ENCODE assay signal across 4 cellular contexts in genomic region chr5:96367337-96367736, GRCh38.
DNase-seq lines count a peak whose midpoint lies in the region; ATAC-seq, FAIRE-seq and TF ChIP-seq lines count a peak whose summit lies in the region.
"Not testable (repeated sequence)": the region's sequence is repeated elsewhere in the genome, so short reads cannot be mapped to it uniquely, and the experiment has no call there.

No MANE protein-coding gene starts in this region.

- not testable (repeated sequence) for TF ChIP-seq EP300 in HepG2 (IDR thresholded peaks at IDR 0.05; ENCODE audit: low read depth in 2 of 2, low read length in 2 of 2); HepG2 (CRISPR knock-in tag; IDR thresholded peaks at IDR 0.05; ENCODE audit: borderline replicate concordance)

- in situ Hi-C loops in HepG2 (cut with HindIII; ENCODE audit: extremely low pct_ligation_motif_present, low pct_unique_long_range_greater_than_20kb), result not testable (repeated sequence)

- not testable (repeated sequence) for H3K27me3 ChIP-seq in HepG2 (ENCODE audit: control insufficient read depth in 1 of 2, insufficient read depth in 2 of 2, low read length in 2 of 2)

- not testable (repeated sequence) for H2AFZ ChIP-seq in HepG2 (ENCODE audit: low read length)

- H3K9ac ChIP-seq in HepG2 (ENCODE audit: insufficient read depth, low read depth, low read length), result not testable (repeated sequence)

- H4K20me1 ChIP-seq in HepG2 (ENCODE audit: insufficient read depth, low read length), result not testable (repeated sequence)

- H3K36me3 ChIP-seq in HepG2 (replicated peaks in 1 of 2; ENCODE audit: control insufficient read depth in 1 of 2, insufficient read depth in 2 of 2, low read length in 2 of 2), result not testable (repeated sequence)

- intact Hi-C loops in activated CD4-positive, alpha-beta T cell treated with anti-CD3 and anti-CD28 coated beads, Interleukin-2, amount 10 ng/mL, durations not matched to agents 24 days and 14 days (cut with micrococcal nuclease); Right ventricle myocardium superior (cut with DNase I); HepG2 (cut with micrococcal nuclease; ENCODE audit: unreplicated experiment): not testable (repeated sequence)

- not testable (repeated sequence) for H3K4me3 Mint-ChIP-seq in activated CD4-positive, alpha-beta T cell treated with anti-CD3 and anti-CD28 coated beads, Interleukin-2, amount 10 ng/mL, durations not matched to agents 24 days and 14 days; chondrocyte (ENCODE audit: unreplicated experiment)

- TF ChIP-seq RAD21 in HepG2 (CRISPR knock-in tag; IDR thresholded peaks at IDR 0.05), result not testable (repeated sequence)

- 53% methylated on average over 6 of the region's 8 CpGs for WGBS in HepG2 (ENCODE audit: low lambda C conversion rate)

- H3K9me3 Mint-ChIP-seq in activated CD4-positive, alpha-beta T cell treated with anti-CD3 and anti-CD28 coated beads, Interleukin-2, amount 10 ng/mL, durations not matched to agents 24 days and 14 days, result not testable (repeated sequence)
- peaks cover 13% of the 10 kb centered on the region for H3K9me3 Mint-ChIP-seq in chondrocyte (ENCODE audit: low read depth)

- H3K4me1 ChIP-seq in HepG2 (ENCODE audit: insufficient read depth, low read length), result not testable (repeated sequence)

- not testable (repeated sequence) for H3K9me3 ChIP-seq in HepG2 (ENCODE audit: low read length)

- not testable (repeated sequence) for TF ChIP-seq CTCF in chondrocyte (IDR thresholded peaks at IDR 0.05); HepG2 (CRISPR knock-in tag; IDR thresholded peaks at IDR 0.05)

- not testable (repeated sequence) for H3K4me3 ChIP-seq in HepG2 (replicated peaks in 1 of 3; ENCODE audit: insufficient read depth in 1 of 3, low read depth in 2 of 3, low read length in 3 of 3)

- not testable (repeated sequence) for ATAC-seq in Right ventricle myocardium superior (ENCODE audit: poor library complexity); HepG2

- DNase-seq in activated CD4-positive, alpha-beta T cell treated with anti-CD3 and anti-CD28 coated beads, Interleukin-2, amount 10 ng/mL, durations not matched to agents 24 days and 14 days, result peak; percentile 37
- DNase-seq in chondrocyte (ENCODE audit: low spot score) (peak; percentile 62), Right ventricle myocardium superior (peak; percentile 26)
- DNase-seq in HepG2 (ENCODE audit: low spot score), result not testable (repeated sequence)

- not testable (repeated sequence) for FAIRE-seq in HepG2 (lab: Jason Lieb, UNC)

- H3K27ac Mint-ChIP-seq in activated CD4-positive, alpha-beta T cell treated with anti-CD3 and anti-CD28 coated beads, Interleukin-2, amount 10 ng/mL, durations not matched to agents 24 days and 14 days; chondrocyte (ENCODE audit: unreplicated experiment): not testable (repeated sequence)

- not testable (repeated sequence) for H3K27ac ChIP-seq in HepG2 (ENCODE audit: extremely low read length, insufficient read depth, low read length)

- CTCF ChIA-PET in HepG2 (lab: Yijun Ruan, JAX; ENCODE audit: low intra/inter-chr PET ratio, low total read pairs), result not testable (repeated sequence)

- not testable (repeated sequence) for TF ChIP-seq POLR2A in HepG2 (IDR thresholded peaks at IDR 0.05; ENCODE audit: insufficient read depth in 1 of 2, low read depth in 2 of 2, low read length in 2 of 2)

- H3K36me3 Mint-ChIP-seq in activated CD4-positive, alpha-beta T cell treated with anti-CD3 and anti-CD28 coated beads, Interleukin-2, amount 10 ng/mL, durations not matched to agents 24 days and 14 days (ENCODE audit: low read depth); chondrocyte (ENCODE audit: low read depth): not testable (repeated sequence)

- POLR2A ChIA-PET in HepG2 (lab: Yijun Ruan, JAX), result not testable (repeated sequence)

- H3K27me3 Mint-ChIP-seq in activated CD4-positive, alpha-beta T cell treated with anti-CD3 and anti-CD28 coated beads, Interleukin-2, amount 10 ng/mL, durations not matched to agents 24 days and 14 days, result peaks cover 23% of the 10 kb centered on the region
- peaks cover 33% of the 10 kb centered on the region for H3K27me3 Mint-ChIP-seq in chondrocyte (ENCODE audit: low read depth)

- H3K4me2 ChIP-seq in HepG2 (ENCODE audit: low read depth, low read length), result not testable (repeated sequence)

- BruUV-seq in HepG2 (replicated peaks; lab: Mats Ljungman, UMichigan), result not testable (repeated sequence)

- not testable (repeated sequence) for H3K79me2 ChIP-seq in HepG2 (ENCODE audit: insufficient read depth, low read length)

- H3K4me1 Mint-ChIP-seq in activated CD4-positive, alpha-beta T cell treated with anti-CD3 and anti-CD28 coated beads, Interleukin-2, amount 10 ng/mL, durations not matched to agents 24 days and 14 days; chondrocyte (ENCODE audit: low read depth): not testable (repeated sequence)

TF ChIP-seq in HepG2, 621 proteins besides CTCF, POLR2A, EP300 and RAD21:
- TF ChIP-seq, protein P1, sequence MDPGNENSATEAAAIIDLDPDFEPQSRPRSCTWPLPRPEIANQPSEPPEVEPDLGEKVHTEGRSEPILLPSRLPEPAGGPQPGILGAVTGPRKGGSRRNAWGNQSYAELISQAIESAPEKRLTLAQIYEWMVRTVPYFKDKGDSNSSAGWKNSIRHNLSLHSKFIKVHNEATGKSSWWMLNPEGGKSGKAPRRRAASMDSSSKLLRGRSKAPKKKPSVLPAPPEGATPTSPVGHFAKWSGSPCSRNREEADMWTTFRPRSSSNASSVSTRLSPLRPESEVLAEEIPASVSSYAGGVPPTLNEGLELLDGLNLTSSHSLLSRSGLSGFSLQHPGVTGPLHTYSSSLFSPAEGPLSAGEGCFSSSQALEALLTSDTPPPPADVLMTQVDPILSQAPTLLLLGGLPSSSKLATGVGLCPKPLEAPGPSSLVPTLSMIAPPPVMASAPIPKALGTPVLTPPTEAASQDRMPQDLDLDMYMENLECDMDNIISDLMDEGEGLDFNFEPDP (CRISPR knock-in tag; conservative IDR thresholded peaks at IDR 0.05), result 0 out of 2 replicates have a peak, but pooled peaks have one; percentile 47
